In the genomic region with DNA sequence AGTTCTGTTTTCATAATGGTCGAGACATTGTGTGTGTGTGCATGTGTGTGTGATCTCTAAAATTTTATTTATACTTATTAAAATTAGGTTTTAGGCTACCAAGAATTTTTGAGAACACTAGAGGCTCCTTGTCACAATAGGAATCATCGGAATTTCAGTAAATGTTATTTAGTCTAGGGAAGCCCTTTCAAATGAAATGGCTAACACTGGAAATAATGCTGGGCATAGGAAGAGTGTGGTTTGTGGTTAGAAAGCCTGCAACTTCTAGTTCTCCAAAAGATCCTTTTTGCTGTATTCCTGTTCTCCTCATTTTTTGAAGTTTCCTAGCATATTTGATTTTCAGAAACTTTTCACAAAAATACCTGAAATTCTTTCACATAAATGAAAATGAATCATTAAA, we compare ENCODE assay signal across 22 cellular contexts.
DNase-seq lines count a peak whose midpoint lies in the region; TF ChIP-seq lines count a peak whose summit lies in the region.
"Had no signal": no experiment of that assay in that cellular context is flagged by ENCODE, and none has a peak within 500 bp of the region (broad histone marks: within the 10 kb centered on the region; RNA-seq: fewer than 3 reads in every experiment).

No MANE protein-coding gene starts in this region.

- H3K9me3 ChIP-seq in PC-9 (ENCODE audit: insufficient read depth, low read depth) = peaks cover 2% of the 10 kb centered on the region; the same call in 1 of the 2 replicates
- no peaks in the 10 kb centered on the region for H3K9me3 ChIP-seq in osteoblast (ENCODE audit: low read depth, low read length)
- H3K9me3 ChIP-seq: HAP-1, lower lobe of right lung, thyroid gland had no signal

- TF ChIP-seq CTCF in PC-9 (conservative IDR thresholded peaks at IDR 0.05) (no peak), cardiac fibroblast (IDR thresholded peaks at IDR 0.05; ENCODE audit: low read depth, low read length) (no peak), osteoblast (IDR thresholded peaks at IDR 0.05; ENCODE audit: extremely low read depth, low read depth, low read length) (no peak), Calu3 (IDR thresholded peaks at IDR 0.05; ENCODE audit: unreplicated experiment) (no peak)

- no peak overlapping the region for H3K4me3 Mint-ChIP-seq in Calu3 (ENCODE audit: low read depth, unreplicated experiment)
- H3K4me3 Mint-ChIP-seq: activated CD4-positive, alpha-beta T cell treated with anti-CD3 and anti-CD28 coated beads for 36 hours; natural killer cell; stimulated activated memory B cell treated with anti-CD40 and anti-IgM and Interleukin-4, amounts not matched to agents 10 μg/mL and 1 μg/mL and 100 μg/mL, for 72 hours had no signal

- H4K20me1 ChIP-seq in PC-9 (ENCODE audit: insufficient read depth) (no peaks in the 10 kb centered on the region), osteoblast (ENCODE audit: insufficient read depth, low read length) (no peaks in the 10 kb centered on the region)
- H4K20me1 ChIP-seq: BLaER1 had no signal

- peaks cover 16% of the 10 kb centered on the region for H3K4me1 ChIP-seq in PC-9 (replicated peaks; ENCODE audit: insufficient read depth)
- peaks cover 36% of the 10 kb centered on the region for H3K4me1 ChIP-seq in osteoblast (ENCODE audit: insufficient read depth, low read length)
- H3K4me1 ChIP-seq: BLaER1, lower lobe of right lung, thyroid gland had no signal

- peaks cover 2% of the 10 kb centered on the region for H3K9me3 Mint-ChIP-seq in Calu3 (ENCODE audit: low read depth, unreplicated experiment)
- H3K9me3 Mint-ChIP-seq: stimulated activated memory B cell treated with anti-CD40 and anti-IgM and Interleukin-4, amounts not matched to agents 10 μg/mL and 1 μg/mL and 100 μg/mL, for 72 hours had no signal

- H3K9me2 ChIP-seq in PC-9 (ENCODE audit: insufficient read depth) = no peaks in the 10 kb centered on the region

- H3K27me3 Mint-ChIP-seq in Calu3 (ENCODE audit: unreplicated experiment) = no peaks in the 10 kb centered on the region
- H3K27me3 Mint-ChIP-seq: activated CD4-positive, alpha-beta T cell treated with anti-CD3 and anti-CD28 coated beads for 36 hours; stimulated activated memory B cell treated with anti-CD40 and anti-IgM and Interleukin-4, amounts not matched to agents 10 μg/mL and 1 μg/mL and 100 μg/mL, for 72 hours had no signal

- H3K36me3 ChIP-seq in PC-9 (ENCODE audit: low read depth) = no peaks in the 10 kb centered on the region
- no peaks in the 10 kb centered on the region for H3K36me3 ChIP-seq in osteoblast (ENCODE audit: insufficient read depth, low read length)
- H3K36me3 ChIP-seq: BLaER1, HAP-1, lower lobe of right lung, thyroid gland had no signal

- H2AFZ ChIP-seq in PC-9 (no peak overlapping the region), osteoblast (ENCODE audit: low read length) (no peak overlapping the region)

- H3K4me1 Mint-ChIP-seq in Calu3 (ENCODE audit: low read depth, unreplicated experiment) = peaks cover 9% of the 10 kb centered on the region

- no peak overlapping the region for H3K27ac Mint-ChIP-seq in Calu3 (ENCODE audit: unreplicated experiment)
- H3K27ac Mint-ChIP-seq: activated CD4-positive, alpha-beta T cell treated with anti-CD3 and anti-CD28 coated beads for 36 hours; natural killer cell; progenitor cell of endocrine pancreas; stimulated activated memory B cell treated with anti-CD40 and anti-IgM and Interleukin-4, amounts not matched to agents 10 μg/mL and 1 μg/mL and 100 μg/mL, for 72 hours had no signal

- peaks cover 10% of the 10 kb centered on the region; the same call in 1 of the 2 replicates for H3F3A ChIP-seq in PC-9 (ENCODE audit: insufficient read depth, low read depth)

- H3K4me3 ChIP-seq in PC-9 = no peak overlapping the region
- H3K4me3 ChIP-seq in cardiac fibroblast (replicated peaks in 1 of 2; ENCODE audit: low read depth in 2 of 2, low read length in 2 of 2) = no peak overlapping the region
- H3K4me3 ChIP-seq in osteoblast (ENCODE audit: insufficient read depth, low read length) = no peak overlapping the region
- H3K4me3 ChIP-seq: BLaER1, HAP-1, lower lobe of right lung, spleen, thyroid gland had no signal

- H3K27ac ChIP-seq in PC-9 (no peak overlapping the region), osteoblast (ENCODE audit: low read depth, low read length) (peak overlapping the region; percentile 72)
- H3K27ac ChIP-seq: BLaER1, lower lobe of right lung, spleen, thyroid gland had no signal

- intact Hi-C loops in PC-9 (cut with micrococcal nuclease; ENCODE audit: unreplicated experiment) (loop anchor here (5.0 kb wide), 1 partner anchor 91 kb away; a partner anchor contains a TSS), Calu3 (cut with micrococcal nuclease; ENCODE audit: unreplicated experiment) (no loop called here)

- H3K36me3 Mint-ChIP-seq in Calu3 (ENCODE audit: insufficient read depth, unreplicated experiment) = no peaks in the 10 kb centered on the region

- H3K27me3 ChIP-seq in PC-9 (ENCODE audit: insufficient read depth, low read depth) = no peaks in the 10 kb centered on the region
- H3K27me3 ChIP-seq in osteoblast (ENCODE audit: insufficient read depth, low read length) = no peaks in the 10 kb centered on the region
- H3K27me3 ChIP-seq: BLaER1, spleen, thyroid gland had no signal

- no TSS peak for BruUV-seq in PC-9 (replicated peaks; lab: Mats Ljungman, UMichigan)
- BruUV-seq in Calu3 (replicated peaks; lab: Mats Ljungman, UMichigan) = no TSS peak

- H3K79me2 ChIP-seq in PC-9 (ENCODE audit: low read depth) (no peaks in the 10 kb centered on the region), osteoblast (ENCODE audit: insufficient read depth, low read length) (no peaks in the 10 kb centered on the region)

- CTCF ChIA-PET in PC-9 (lab: Charles Lee) = no interaction called here
- CTCF ChIA-PET in Calu3 (lab: Charles Lee) = interaction anchor here (1.0 kb wide), 1 partner anchor 268 kb away, joined by 3 read pairs; no protein-coding TSS in a partner anchor

- DNase-seq in H4 (ENCODE audit: low spot score) (peak; percentile 27), PC-9 (no peak), cardiac fibroblast (ENCODE audit: low read depth in 2 of 2) (peak; percentile 24 to 32), osteoblast (ENCODE audit: insufficient read length, low spot score, missing footprints) (no peak), Calu3 (no peak), GF-D8 (lab: John Stamatoyannopoulos, UW) (no peak), COLO668 (lab: John Stamatoyannopoulos, UW; ENCODE audit: unreplicated experiment) (no peak)
- no peak for DNase-seq in activated T-cell treated with anti-CD3 and anti-CD28 coated beads, Interleukin-2, amount 50 U/mL, for 1 hour
- DNase-seq: activated CD4-positive, alpha-beta T cell treated with anti-CD3 and anti-CD28 coated beads for 36 hours; activated effector memory CD4-positive, alpha-beta T cell treated with anti-CD3 and anti-CD28 coated beads, Interleukin-2, amount 50 U/mL, for 16 hours; aorta; glutamatergic neuron; lower lobe of right lung; natural killer cell; SIG-M5; spleen; T1000; thyroid gland had no signal

- POLR2A ChIA-PET in PC-9 (lab: Charles Lee; ENCODE audit: unreplicated experiment) = no interaction called here

- H3K4me2 ChIP-seq in PC-9 (peak overlapping the region; percentile 20; the same call in 1 of the 2 replicates), osteoblast (ENCODE audit: insufficient read depth, low read length) (peak overlapping the region; percentile 69)
- H3K4me2 ChIP-seq: BLaER1 had no signal

Comparison
In these comparisons a context has a peak if more than half of its experiments do, and no peak if none do; other contexts are left out.
1. DNase-seq: peak in H4 (single experiment) and cardiac fibroblast (2 of 2); none in PC-9 (0 of 2), osteoblast (single experiment), Calu3 (single experiment), GF-D8 (single experiment), activated T-cell treated with anti-CD3 and anti-CD28 coated beads, Interleukin-2, amount 50 U/mL, for 1 hour (single experiment) and COLO668 (single experiment).